ENCODE assay signal across 21 cellular contexts in genomic region chr5:82314964-82315728, GRCh38. TPM values are rescaled to one million over a fixed set of nuclear protein-coding genes. Genes with fewer than 3 reads are reported as not detected.
DNase-seq lines count a peak whose midpoint lies in the region; ATAC-seq, FAIRE-seq and TF ChIP-seq lines count a peak whose summit lies in the region.
"Had no signal": no experiment of that assay in that cellular context is flagged by ENCODE, and none has a peak within 500 bp of the region (broad histone marks: within the 10 kb centered on the region; RNA-seq: fewer than 3 reads in every experiment).

No MANE protein-coding gene starts in this region.

- H3K9me2 ChIP-seq in GM23248 (ENCODE audit: insufficient read depth): no peaks in the 10 kb centered on the region

- in situ Hi-C loops in GM23248 (cut with MboI): no loop called here

- peaks cover 11% of the 10 kb centered on the region for H3K4me1 ChIP-seq in GM23248 (ENCODE audit: insufficient read depth)
- H3K4me1 ChIP-seq: foreskin keratinocyte had no signal

- H3K4me3 ChIP-seq in GM23248 (no peak overlapping the region), bronchial epithelial cell (ENCODE audit: low read depth, low read length) (no peak overlapping the region)

- H3K36me3 ChIP-seq in GM23248 (ENCODE audit: low read depth) (no peaks in the 10 kb centered on the region), bronchial epithelial cell (ENCODE audit: control insufficient read depth, insufficient read depth, low read length) (no peaks in the 10 kb centered on the region)
- H3K36me3 ChIP-seq: neutrophil had no signal

- no peaks in the 10 kb centered on the region for H3K9me3 ChIP-seq in GM23248 (ENCODE audit: low read depth)
- H3K9me3 ChIP-seq: neutrophil had no signal

- H3K27me3 ChIP-seq in GM23248 (replicated peaks; ENCODE audit: insufficient read depth) (no peaks in the 10 kb centered on the region), bronchial epithelial cell (ENCODE audit: control insufficient read depth, insufficient read depth, low read length) (peaks cover 2% of the 10 kb centered on the region)

- no peaks in the 10 kb centered on the region for H3K79me2 ChIP-seq in GM23248 (ENCODE audit: insufficient read depth)

- H3K4me2 ChIP-seq in GM23248 (ENCODE audit: unreplicated experiment): no peak overlapping the region

- H4K20me1 ChIP-seq in GM23248 (ENCODE audit: insufficient read depth): no peaks in the 10 kb centered on the region

- 0 out of 2 replicates have a peak overlapping the region, but pooled peaks have one; percentile 30 for H3K27ac ChIP-seq in GM23248
- H3K27ac ChIP-seq: foreskin keratinocyte, neutrophil had no signal

- no peak overlapping the region for H2AFZ ChIP-seq in GM23248

- no peak for ATAC-seq in HG02678 (IDR thresholded peaks at IDR 0.05; ENCODE audit: unreplicated experiment)
- no peak for ATAC-seq in HG03196 (IDR thresholded peaks at IDR 0.05; ENCODE audit: unreplicated experiment)
- ATAC-seq: foreskin keratinocyte, left cardiac atrium, PC-3, right cardiac atrium, SK-N-SH treated with all-trans-retinoic acid at 6 μM for 48 hours had no signal

- H3K9ac ChIP-seq in GM23248: no peak overlapping the region

- no peak for TF ChIP-seq CTCF in bronchial epithelial cell (IDR thresholded peaks at IDR 0.05; ENCODE audit: insufficient read depth, low read length, severe bottlenecking)

- H3F3A ChIP-seq in GM23248 (ENCODE audit: insufficient read depth): no peaks in the 10 kb centered on the region

- 63 to 69% methylated on average over 4 of the region's 4 CpGs for WGBS in GM23248 (ENCODE audit: low coverage in 1 of 2, low lambda C conversion rate in 2 of 2, missing lambda C conversion rate in 2 of 2), 2 experiments

- DNase-seq in AG08395 (ENCODE audit: low spot score) (peak; percentile 47), GM23248 (peak; percentile 64), NOMO-1 (lab: John Stamatoyannopoulos, UW; ENCODE audit: unreplicated experiment in 2 of 2) (peak; percentile 73 to 86), bronchial epithelial cell (ENCODE audit: low read depth) (peak; percentile 64), NCI-H774 (lab: John Stamatoyannopoulos, UW) (no peak), NCI-H1417 (lab: John Stamatoyannopoulos, UW) (no peak)
- DNase-seq: activated CD4-positive, alpha-beta T cell treated with anti-CD3 and anti-CD28 coated beads, Interleukin-2, amount 50 U/mL, for 4 hours; activated T-cell treated with anti-CD3 and anti-CD28 coated beads, Interleukin-2, amount 50 U/mL, for 1 hour; foreskin keratinocyte; H7; left cardiac atrium; NCI-H1092 treated with DMSO at 0.1 percent for 48 hours; NCI-H345; PC-3; right cardiac atrium; stimulated activated CD4-positive, alpha-beta T cell treated with anti-CD3 and anti-CD28 coated beads, Interleukin-1b, Interleukin-23, amount 100 ng/mL, for 48 hours; substantia nigra had no signal

- no peak for FAIRE-seq in bronchial epithelial cell (lab: Jason Lieb, UNC)

RNA-seq across cellular contexts. Expression of gene RPS23, which starts 37.0 kb away (rescaled TPM):
- 1,434 and 1,581 TPM in 2 replicates for total RNA-seq in GM23248 (2014; rRNA removed; shearing (Covaris generic))
- 921 and 936 TPM in 2 replicates for polyA plus RNA-seq in GM23248 (2016; fragmentation: Nextera tagmentation; extraction: Ambion mirVana)
- total RNA-seq in bronchial epithelial cell: 3,055 and 5,354 TPM in 2 replicates

Comparison
In these comparisons a context has a peak if more than half of its experiments do, and no peak if none do; other contexts are left out.
1. DNase-seq: peak in AG08395 (single experiment), GM23248 (single experiment), NOMO-1 (2 of 2) and bronchial epithelial cell (single experiment); none in NCI-H774 (single experiment) and NCI-H1417 (0 of 3).